In the genomic region with DNA sequence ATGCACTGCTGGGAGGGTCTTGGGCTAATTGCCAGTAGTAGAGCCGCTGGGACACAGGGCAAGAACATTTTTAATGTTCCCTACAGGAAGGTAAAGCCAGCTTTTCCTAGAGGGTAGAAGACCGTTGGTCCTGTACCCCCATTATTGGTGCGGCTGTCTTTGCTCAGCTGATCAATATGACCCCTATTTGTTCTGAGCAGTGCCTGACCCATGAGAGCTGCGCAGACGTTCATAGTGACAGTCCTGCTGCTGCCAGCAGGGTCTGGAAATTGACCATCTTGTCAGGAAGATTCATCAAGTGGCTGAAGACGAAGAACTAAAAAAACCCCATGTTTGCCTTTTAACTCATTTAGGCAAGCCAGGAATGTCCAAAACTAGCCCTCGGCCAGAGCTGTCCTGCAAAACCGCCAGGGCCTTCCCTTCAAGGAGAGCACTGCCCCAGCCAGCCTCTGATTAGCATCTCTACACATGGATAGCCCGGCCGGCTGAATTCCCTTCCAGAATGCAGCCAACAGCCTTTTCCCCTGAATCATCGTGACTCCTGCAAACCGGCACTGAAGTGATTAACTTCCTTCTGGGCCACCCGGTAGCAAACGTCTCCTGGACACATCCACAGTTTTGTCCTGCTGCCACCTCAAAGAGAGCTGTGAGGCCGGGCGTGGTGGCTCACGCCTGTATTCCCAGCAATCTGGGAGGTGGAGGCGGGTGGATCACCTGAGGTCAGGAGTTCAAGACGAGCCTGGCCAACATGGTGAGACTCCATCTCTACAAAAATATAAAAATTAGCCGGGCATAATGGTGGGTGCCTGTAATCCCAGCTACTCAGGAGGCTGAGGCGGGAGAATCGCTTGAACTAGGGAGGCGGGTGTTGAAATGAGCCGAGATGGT, we compare ENCODE assay signal across 11 cellular contexts. TPM values are rescaled to one million over a fixed set of nuclear protein-coding genes. Genes with fewer than 3 reads are reported as not detected.
DNase-seq lines count a peak whose midpoint lies in the region; ATAC-seq and TF ChIP-seq lines count a peak whose summit lies in the region.
"Had no signal": no experiment of that assay in that cellular context is flagged by ENCODE, and none has a peak within 500 bp of the region (broad histone marks: within the 10 kb centered on the region; RNA-seq: fewer than 3 reads in every experiment).

No MANE protein-coding gene starts in this region.

- DNase-seq in CD1c-positive myeloid dendritic cell (ENCODE audit: extremely low spot score) (peak; percentile 48), Panc1 (ENCODE audit: low read depth, low spot score) (no peak), epithelial cell of esophagus (ENCODE audit: low read depth) (peak; percentile 65), nephron progenitor cell (peak; percentile 27), SIG-M5 (lab: John Stamatoyannopoulos, UW) (no peak), pons (ENCODE audit: low spot score) (no peak)
- DNase-seq in activated T-cell treated with anti-CD3 and anti-CD28 coated beads, Interleukin-2, amount 50 U/mL, for 1 hour = no peak
- DNase-seq: activated T-cell treated with anti-CD3 and anti-CD28 coated beads, Interleukin-2, amount 50 U/mL, for 72 hours; DND-41; stimulated activated CD4-positive, alpha-beta T cell treated with anti-CD3 and anti-CD28 coated beads, Interleukin-12 subunit alpha, Interleukin-12 subunit beta, amount 100 ng/mL, for 4 hours had no signal

- H3K36me3 Mint-ChIP-seq in nephron progenitor cell (ENCODE audit: low read depth) = peaks cover 4% of the 10 kb centered on the region

- H3K4me1 ChIP-seq in Panc1 (ENCODE audit: control insufficient read depth, insufficient read depth, low read length) = peaks cover 24% of the 10 kb centered on the region

- H3K27me3 ChIP-seq in Panc1 (ENCODE audit: control insufficient read depth, insufficient read depth, low read length) = no peaks in the 10 kb centered on the region

- no peak overlapping the region for H3K4me3 Mint-ChIP-seq in nephron progenitor cell
- H3K4me3 Mint-ChIP-seq: activated T-cell treated with anti-CD3 and anti-CD28 coated beads, Interleukin-2, amount 50 U/mL, for 72 hours had no signal

- POLR2A ChIA-PET in Panc1 (lab: Charles Lee) = interaction anchor here (0.6 to 1.4 kb wide), 3 partner anchors 15 to 25 kb away, joined by 3 to 11 read pairs (median 6); partner anchors contain the start of gene EEIG1

- H3K27me3 Mint-ChIP-seq in nephron progenitor cell (ENCODE audit: low read depth, poor library complexity) = peaks cover 9% of the 10 kb centered on the region

- CTCF ChIA-PET in Panc1 (lab: Charles Lee) = interaction anchor here (0.6 to 0.7 kb wide), 2 partner anchors 26 to 543 kb away, joined by 3 read pairs; no protein-coding TSS in a partner anchor

- H3K4me1 Mint-ChIP-seq in nephron progenitor cell = peaks cover 23% of the 10 kb centered on the region

- ATAC-seq in Panc1 (peak; percentile 91), HG03045 (IDR thresholded peaks at IDR 0.05; ENCODE audit: unreplicated experiment) (no peak)
- ATAC-seq: activated T-cell treated with anti-CD3 and anti-CD28 coated beads, Interleukin-2, amount 50 U/mL, for 72 hours had no signal

- no TSS peak for BruUV-seq in Panc1 (replicated peaks; lab: Mats Ljungman, UMichigan)

- H3K4me3 ChIP-seq in Panc1 (ENCODE audit: low read depth in 2 of 2, low read length in 2 of 2) = peak overlapping the region in 1 of 2 experiments; percentile 32; a peak in 2 of 4 replicates
- no peak overlapping the region for H3K4me3 ChIP-seq in epithelial cell of esophagus (ENCODE audit: low read length)

- no peaks in the 10 kb centered on the region for H3K9me3 ChIP-seq in Panc1 (ENCODE audit: control insufficient read depth, insufficient read depth, low read depth, low read length)

- H3K27ac ChIP-seq in Panc1 (ENCODE audit: low read length) = peak overlapping the region; percentile 89

- peaks cover 13% of the 10 kb centered on the region for H3K9me3 Mint-ChIP-seq in nephron progenitor cell
- H3K9me3 Mint-ChIP-seq: activated T-cell treated with anti-CD3 and anti-CD28 coated beads, Interleukin-2, amount 50 U/mL, for 72 hours had no signal

- H3K27ac Mint-ChIP-seq in nephron progenitor cell = no peak overlapping the region
- H3K27ac Mint-ChIP-seq: activated T-cell treated with anti-CD3 and anti-CD28 coated beads, Interleukin-2, amount 50 U/mL, for 72 hours had no signal

- no peaks in the 10 kb centered on the region for H3K36me3 ChIP-seq in Panc1 (ENCODE audit: control insufficient read depth, insufficient read depth, low read length)

- in situ Hi-C loops in Panc1 (cut with HindIII; ENCODE audit: low pct_unique_long_range_greater_than_20kb, low sequenced_read_pairs) = no loop called here

- intact Hi-C loops in Panc1 (cut with micrococcal nuclease; ENCODE audit: unreplicated experiment) = no loop called here

- no peak for TF ChIP-seq CTCF in Panc1 (IDR thresholded peaks at IDR 0.05)
- no peak for TF ChIP-seq CTCF in epithelial cell of esophagus (IDR thresholded peaks at IDR 0.05; ENCODE audit: insufficient read depth, low read depth, low read length, missing control alignments)
- TF ChIP-seq CTCF in nephron progenitor cell (IDR thresholded peaks at IDR 0.05) = no peak

RNA-seq across cellular contexts. Expression of gene EEIG1, which starts 20.9 kb away (rescaled TPM):
- total RNA-seq in Panc1 (2021; ENCODE audit: unreplicated experiment) = 361 TPM
- polyA plus RNA-seq in Panc1 (2012; ENCODE audit: insufficient read length) = 215 TPM

Comparison
In these comparisons a context has a peak if more than half of its experiments do, and no peak if none do; other contexts are left out.
1. DNase-seq: peak in CD1c-positive myeloid dendritic cell (single experiment), epithelial cell of esophagus (single experiment) and nephron progenitor cell (single experiment); none in Panc1 (single experiment), SIG-M5 (single experiment), activated T-cell treated with anti-CD3 and anti-CD28 coated beads, Interleukin-2, amount 50 U/mL, for 1 hour (single experiment) and pons (single experiment).